In genomic region chr2:78967294-78967693, GRCh38 we compare ENCODE assay signal across 1 cellular context.
TF ChIP-seq lines count a peak whose summit lies in the region.

No MANE protein-coding gene starts in this region.

TF ChIP-seq in HepG2, 621 proteins besides CTCF, POLR2A, EP300 and RAD21 (continued from another document and continues in another):
- TF ChIP-seq RORA (CRISPR knock-in tag; IDR thresholded peaks at IDR 0.05) = no peak
- no peak for TF ChIP-seq ZNF607 (CRISPR knock-in tag; IDR thresholded peaks at IDR 0.05; ENCODE audit: borderline replicate concordance)
- peak; percentile 87; the same call in 1 of the 2 replicates for TF ChIP-seq THRA (CRISPR knock-in tag; IDR thresholded peaks at IDR 0.05; ENCODE audit: borderline replicate concordance)
- TF ChIP-seq, protein P1, sequence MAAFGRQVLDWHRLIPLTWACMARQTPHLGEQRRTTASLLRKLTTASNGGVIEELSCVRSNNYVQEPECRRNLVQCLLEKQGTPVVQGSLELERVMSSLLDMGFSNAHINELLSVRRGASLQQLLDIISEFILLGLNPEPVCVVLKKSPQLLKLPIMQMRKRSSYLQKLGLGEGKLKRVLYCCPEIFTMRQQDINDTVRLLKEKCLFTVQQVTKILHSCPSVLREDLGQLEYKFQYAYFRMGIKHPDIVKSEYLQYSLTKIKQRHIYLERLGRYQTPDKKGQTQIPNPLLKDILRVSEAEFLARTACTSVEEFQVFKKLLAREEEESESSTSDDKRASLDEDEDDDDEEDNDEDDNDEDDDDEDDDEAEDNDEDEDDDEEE (CRISPR knock-in tag; IDR thresholded peaks at IDR 0.05) = no peak
- TF ChIP-seq TOPORS (CRISPR knock-in tag; IDR thresholded peaks at IDR 0.05) = no peak
- 0 out of 4 replicates have a peak, but pooled peaks of 1 of the 2 experiments have one; percentile 36 for TF ChIP-seq ATF4 (CRISPR knock-in tag; IDR thresholded peaks at IDR 0.05)
- TF ChIP-seq FOXO1 (CRISPR knock-in tag; IDR thresholded peaks at IDR 0.05) = no peak; the same call in 1 of the 2 replicates
- TF ChIP-seq ZNF629 (CRISPR knock-in tag; conservative IDR thresholded peaks at IDR 0.05) = no peak
- TF ChIP-seq ZNF335 (CRISPR knock-in tag; IDR thresholded peaks at IDR 0.05) = no peak
- TF ChIP-seq ZNF383 (CRISPR knock-in tag; IDR thresholded peaks at IDR 0.05; ENCODE audit: borderline replicate concordance) = no peak
- TF ChIP-seq, protein P2, sequence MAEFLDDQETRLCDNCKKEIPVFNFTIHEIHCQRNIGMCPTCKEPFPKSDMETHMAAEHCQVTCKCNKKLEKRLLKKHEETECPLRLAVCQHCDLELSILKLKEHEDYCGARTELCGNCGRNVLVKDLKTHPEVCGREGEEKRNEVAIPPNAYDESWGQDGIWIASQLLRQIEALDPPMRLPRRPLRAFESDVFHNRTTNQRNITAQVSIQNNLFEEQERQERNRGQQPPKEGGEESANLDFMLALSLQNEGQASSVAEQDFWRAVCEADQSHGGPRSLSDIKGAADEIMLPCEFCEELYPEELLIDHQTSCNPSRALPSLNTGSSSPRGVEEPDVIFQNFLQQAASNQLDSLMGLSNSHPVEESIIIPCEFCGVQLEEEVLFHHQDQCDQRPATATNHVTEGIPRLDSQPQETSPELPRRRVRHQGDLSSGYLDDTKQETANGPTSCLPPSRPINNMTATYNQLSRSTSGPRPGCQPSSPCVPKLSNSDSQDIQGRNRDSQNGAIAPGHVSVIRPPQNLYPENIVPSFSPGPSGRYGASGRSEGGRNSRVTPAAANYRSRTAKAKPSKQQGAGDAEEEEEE (CRISPR knock-in tag; IDR thresholded peaks at IDR 0.05; ENCODE audit: borderline replicate concordance) = no peak
- no peak for TF ChIP-seq KLF13 (CRISPR knock-in tag; IDR thresholded peaks at IDR 0.05)
- TF ChIP-seq ZNF589 (CRISPR knock-in tag; conservative IDR thresholded peaks at IDR 0.05) = no peak
- TF ChIP-seq DMAP1 (CRISPR knock-in tag; IDR thresholded peaks at IDR 0.05) = no peak
- TF ChIP-seq PHF8 (CRISPR knock-in tag; IDR thresholded peaks at IDR 0.05) = no peak
- TF ChIP-seq NCOA2 (CRISPR knock-in tag; IDR thresholded peaks at IDR 0.05) = peak; percentile 64
- TF ChIP-seq, protein P3, sequence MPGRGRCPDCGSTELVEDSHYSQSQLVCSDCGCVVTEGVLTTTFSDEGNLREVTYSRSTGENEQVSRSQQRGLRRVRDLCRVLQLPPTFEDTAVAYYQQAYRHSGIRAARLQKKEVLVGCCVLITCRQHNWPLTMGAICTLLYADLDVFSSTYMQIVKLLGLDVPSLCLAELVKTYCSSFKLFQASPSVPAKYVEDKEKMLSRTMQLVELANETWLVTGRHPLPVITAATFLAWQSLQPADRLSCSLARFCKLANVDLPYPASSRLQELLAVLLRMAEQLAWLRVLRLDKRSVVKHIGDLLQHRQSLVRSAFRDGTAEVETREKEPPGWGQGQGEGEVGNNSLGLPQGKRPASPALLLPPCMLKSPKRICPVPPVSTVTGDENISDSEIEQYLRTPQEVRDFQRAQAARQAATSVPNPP (CRISPR knock-in tag; IDR thresholded peaks at IDR 0.05) = no peak
- no peak for TF ChIP-seq HDAC6 (IDR thresholded peaks at IDR 0.05; ENCODE audit: low read depth, low read length)
- peak; percentile 84 for TF ChIP-seq TCF7 (IDR thresholded peaks at IDR 0.05; ENCODE audit: low read depth)
- no peak for TF ChIP-seq ZNF326 (CRISPR knock-in tag; IDR thresholded peaks at IDR 0.05; ENCODE audit: borderline replicate concordance)
- TF ChIP-seq MZF1 (CRISPR knock-in tag; IDR thresholded peaks at IDR 0.05; ENCODE audit: borderline replicate concordance) = no peak
- TF ChIP-seq, protein P4, sequence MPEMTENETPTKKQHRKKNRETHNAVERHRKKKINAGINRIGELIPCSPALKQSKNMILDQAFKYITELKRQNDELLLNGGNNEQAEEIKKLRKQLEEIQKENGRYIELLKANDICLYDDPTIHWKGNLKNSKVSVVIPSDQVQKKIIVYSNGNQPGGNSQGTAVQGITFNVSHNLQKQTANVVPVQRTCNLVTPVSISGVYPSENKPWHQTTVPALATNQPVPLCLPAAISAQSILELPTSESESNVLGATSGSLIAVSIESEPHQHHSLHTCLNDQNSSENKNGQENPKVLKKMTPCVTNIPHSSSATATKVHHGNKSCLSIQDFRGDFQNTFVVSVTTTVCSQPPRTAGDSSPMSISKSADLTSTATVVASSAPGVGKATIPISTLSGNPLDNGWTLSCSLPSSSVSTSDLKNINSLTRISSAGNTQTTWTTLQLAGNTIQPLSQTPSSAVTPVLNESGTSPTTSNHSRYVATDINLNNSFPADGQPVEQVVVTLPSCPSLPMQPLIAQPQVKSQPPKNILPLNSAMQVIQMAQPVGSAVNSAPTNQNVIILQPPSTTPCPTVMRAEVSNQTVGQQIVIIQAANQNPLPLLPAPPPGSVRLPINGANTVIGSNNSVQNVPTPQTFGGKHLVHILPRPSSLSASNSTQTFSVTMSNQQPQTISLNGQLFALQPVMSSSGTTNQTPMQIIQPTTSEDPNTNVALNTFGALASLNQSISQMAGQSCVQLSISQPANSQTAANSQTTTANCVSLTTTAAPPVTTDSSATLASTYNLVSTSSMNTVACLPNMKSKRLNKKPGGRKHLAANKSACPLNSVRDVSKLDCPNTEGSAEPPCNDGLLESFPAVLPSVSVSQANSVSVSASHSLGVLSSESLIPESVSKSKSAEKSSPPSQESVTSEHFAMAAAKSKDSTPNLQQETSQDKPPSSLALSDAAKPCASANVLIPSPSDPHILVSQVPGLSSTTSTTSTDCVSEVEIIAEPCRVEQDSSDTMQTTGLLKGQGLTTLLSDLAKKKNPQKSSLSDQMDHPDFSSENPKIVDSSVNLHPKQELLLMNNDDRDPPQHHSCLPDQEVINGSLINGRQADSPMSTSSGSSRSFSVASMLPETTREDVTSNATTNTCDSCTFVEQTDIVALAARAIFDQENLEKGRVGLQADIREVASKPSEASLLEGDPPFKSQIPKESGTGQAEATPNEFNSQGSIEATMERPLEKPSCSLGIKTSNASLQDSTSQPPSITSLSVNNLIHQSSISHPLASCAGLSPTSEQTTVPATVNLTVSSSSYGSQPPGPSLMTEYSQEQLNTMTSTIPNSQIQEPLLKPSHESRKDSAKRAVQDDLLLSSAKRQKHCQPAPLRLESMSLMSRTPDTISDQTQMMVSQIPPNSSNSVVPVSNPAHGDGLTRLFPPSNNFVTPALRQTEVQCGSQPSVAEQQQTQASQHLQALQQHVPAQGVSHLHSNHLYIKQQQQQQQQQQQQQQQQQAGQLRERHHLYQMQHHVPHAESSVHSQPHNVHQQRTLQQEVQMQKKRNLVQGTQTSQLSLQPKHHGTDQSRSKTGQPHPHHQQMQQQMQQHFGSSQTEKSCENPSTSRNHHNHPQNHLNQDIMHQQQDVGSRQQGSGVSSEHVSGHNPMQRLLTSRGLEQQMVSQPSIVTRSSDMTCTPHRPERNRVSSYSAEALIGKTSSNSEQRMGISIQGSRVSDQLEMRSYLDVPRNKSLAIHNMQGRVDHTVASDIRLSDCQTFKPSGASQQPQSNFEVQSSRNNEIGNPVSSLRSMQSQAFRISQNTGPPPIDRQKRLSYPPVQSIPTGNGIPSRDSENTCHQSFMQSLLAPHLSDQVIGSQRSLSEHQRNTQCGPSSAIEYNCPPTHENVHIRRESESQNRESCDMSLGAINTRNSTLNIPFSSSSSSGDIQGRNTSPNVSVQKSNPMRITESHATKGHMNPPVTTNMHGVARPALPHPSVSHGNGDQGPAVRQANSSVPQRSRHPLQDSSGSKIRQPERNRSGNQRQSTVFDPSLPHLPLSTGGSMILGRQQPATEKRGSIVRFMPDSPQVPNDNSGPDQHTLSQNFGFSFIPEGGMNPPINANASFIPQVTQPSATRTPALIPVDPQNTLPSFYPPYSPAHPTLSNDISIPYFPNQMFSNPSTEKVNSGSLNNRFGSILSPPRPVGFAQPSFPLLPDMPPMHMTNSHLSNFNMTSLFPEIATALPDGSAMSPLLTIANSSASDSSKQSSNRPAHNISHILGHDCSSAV (CRISPR knock-in tag; IDR thresholded peaks at IDR 0.05; ENCODE audit: borderline replicate concordance) = no peak
- TF ChIP-seq PCBP2 (optimal IDR thresholded peaks at IDR 0.05; ENCODE audit: low read depth, low read length, poor library complexity, severe bottlenecking) = no peak
- TF ChIP-seq ZNF30 (CRISPR knock-in tag; IDR thresholded peaks at IDR 0.05) = no peak
- TF ChIP-seq ZNF331 (CRISPR knock-in tag; IDR thresholded peaks at IDR 0.05) = 0 out of 2 replicates have a peak, but pooled peaks have one; percentile 38
- TF ChIP-seq ZNF382 (CRISPR knock-in tag; IDR thresholded peaks at IDR 0.05; ENCODE audit: borderline replicate concordance) = no peak
- no peak for TF ChIP-seq SRSF1 (optimal IDR thresholded peaks at IDR 0.05; ENCODE audit: low read depth, low read length)
- no peak for TF ChIP-seq SP4 (CRISPR knock-in tag; IDR thresholded peaks at IDR 0.05)
- TF ChIP-seq, protein P5, sequence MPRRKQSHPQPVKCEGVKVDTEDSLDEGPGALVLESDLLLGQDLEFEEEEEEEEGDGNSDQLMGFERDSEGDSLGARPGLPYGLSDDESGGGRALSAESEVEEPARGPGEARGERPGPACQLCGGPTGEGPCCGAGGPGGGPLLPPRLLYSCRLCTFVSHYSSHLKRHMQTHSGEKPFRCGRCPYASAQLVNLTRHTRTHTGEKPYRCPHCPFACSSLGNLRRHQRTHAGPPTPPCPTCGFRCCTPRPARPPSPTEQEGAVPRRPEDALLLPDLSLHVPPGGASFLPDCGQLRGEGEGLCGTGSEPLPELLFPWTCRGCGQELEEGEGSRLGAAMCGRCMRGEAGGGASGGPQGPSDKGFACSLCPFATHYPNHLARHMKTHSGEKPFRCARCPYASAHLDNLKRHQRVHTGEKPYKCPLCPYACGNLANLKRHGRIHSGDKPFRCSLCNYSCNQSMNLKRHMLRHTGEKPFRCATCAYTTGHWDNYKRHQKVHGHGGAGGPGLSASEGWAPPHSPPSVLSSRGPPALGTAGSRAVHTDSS (CRISPR knock-in tag; conservative IDR thresholded peaks at IDR 0.05) = no peak
- TF ChIP-seq KDM5B (CRISPR knock-in tag; IDR thresholded peaks at IDR 0.05; ENCODE audit: borderline replicate concordance) = no peak
- peak; percentile 46; the same call in 1 of the 2 replicates for TF ChIP-seq KDM1A (CRISPR knock-in tag; IDR thresholded peaks at IDR 0.05)
- no peak for TF ChIP-seq GPN1 (CRISPR knock-in tag; IDR thresholded peaks at IDR 0.05; ENCODE audit: borderline replicate concordance)
- peak; percentile 82 for TF ChIP-seq NR2F6 (IDR thresholded peaks at IDR 0.05)
- TF ChIP-seq NR2F6 (CRISPR knock-in tag; IDR thresholded peaks at IDR 0.05) = peak; percentile 88
- peak; percentile 99 for TF ChIP-seq FOSL2 (CRISPR knock-in tag; IDR thresholded peaks at IDR 0.05)
- no peak for TF ChIP-seq REST (IDR thresholded peaks at IDR 0.05; ENCODE audit: borderline replicate concordance in 1 of 2, low read depth in 1 of 2, low read length in 2 of 2)
- peak; percentile 74 for TF ChIP-seq POGZ (CRISPR knock-in tag; IDR thresholded peaks at IDR 0.05)
- peak; percentile 33; the same call in 1 of the 2 replicates for TF ChIP-seq ELF1 (CRISPR knock-in tag; IDR thresholded peaks at IDR 0.05)
- TF ChIP-seq CC2D1A (CRISPR knock-in tag; IDR thresholded peaks at IDR 0.05) = no peak
- TF ChIP-seq SMYD3 (CRISPR knock-in tag; IDR thresholded peaks at IDR 0.05) = no peak
